8 cellular contexts compared by ENCODE assay signal in genomic region chr2:238320246-238320647, GRCh38. TPM values are rescaled to one million over a fixed set of nuclear protein-coding genes. Genes with fewer than 3 reads are reported as not detected.
DNase-seq lines count a peak whose midpoint lies in the region; ATAC-seq lines count a peak whose summit lies in the region.

TSS of gene TRAF3IP1 (plus strand) at chr2:238320518. CDS start at chr2:238320663, 145 bp downstream.

- POLR2A ChIA-PET in activated CD8-positive, alpha-beta T cell treated with anti-CD3 and anti-CD28 coated beads, Interleukin-2, amount 10 ng/mL, durations not matched to agents 7 days and 5 days (lab: Charles Lee): no interaction called here

- H4K20me1 ChIP-seq in BLaER1: peaks cover 13% of the 10 kb centered on the region; the same call in 1 of the 2 replicates

- H3K4me1 ChIP-seq in BLaER1: peaks cover 16% of the 10 kb centered on the region

- peaks cover 13% of the 10 kb centered on the region for H3K4me1 Mint-ChIP-seq in activated CD8-positive, alpha-beta T cell treated with anti-CD3 and anti-CD28 coated beads, Interleukin-2, amount 10 ng/mL, durations not matched to agents 7 days and 5 days (ENCODE audit: low read depth)

- H3K9me3 Mint-ChIP-seq in activated CD8-positive, alpha-beta T cell treated with anti-CD3 and anti-CD28 coated beads, Interleukin-2, amount 10 ng/mL, durations not matched to agents 7 days and 5 days (ENCODE audit: insufficient read depth): no peaks in the 10 kb centered on the region

- CTCF ChIA-PET in activated CD8-positive, alpha-beta T cell treated with anti-CD3 and anti-CD28 coated beads, Interleukin-2, amount 10 ng/mL, durations not matched to agents 7 days and 5 days (lab: Charles Lee): no interaction called here

- peak within 1 kb of the TSS; percentile 93 for H3K4me2 ChIP-seq in BLaER1

- H3K27me3 Mint-ChIP-seq in activated CD8-positive, alpha-beta T cell treated with anti-CD3 and anti-CD28 coated beads, Interleukin-2, amount 10 ng/mL, durations not matched to agents 7 days and 5 days (ENCODE audit: low read depth): peaks cover 12% of the 10 kb centered on the region

- DNase-seq in NCI-H774 (lab: John Stamatoyannopoulos, UW) (peak; percentile 92), lung microvascular endothelial cell (ENCODE audit: low read depth in 2 of 2) (peak; percentile 93 to 95)
- DNase-seq in activated CD8-positive, alpha-beta T cell treated with anti-CD3 and anti-CD28 coated beads, Interleukin-2, amount 10 ng/mL, durations not matched to agents 7 days and 5 days: peak; percentile 85
- DNase-seq in effector CD4-positive, alpha-beta T cell: peak; percentile 82
- peak; percentile 73 to 87 (median 73) for DNase-seq in stimulated activated CD4-positive, alpha-beta T cell treated with anti-CD3 and anti-CD28 coated beads, TNF-alpha, amount 100 ng/mL, for 24 hours (ENCODE audit: low read depth in 3 of 3)

- peak within 1 kb of the TSS; percentile 92 for H3K4me3 ChIP-seq in BLaER1

- no peaks in the 10 kb centered on the region for H3K27me3 ChIP-seq in BLaER1

- H3K27ac ChIP-seq in BLaER1: 0 out of 2 replicates have a peak within 1 kb of the TSS, but pooled peaks have one; percentile 3

- H3K4me3 Mint-ChIP-seq in activated CD8-positive, alpha-beta T cell treated with anti-CD3 and anti-CD28 coated beads, Interleukin-2, amount 10 ng/mL, durations not matched to agents 7 days and 5 days: peak within 1 kb of the TSS; percentile 71

- H3K27ac Mint-ChIP-seq in activated CD8-positive, alpha-beta T cell treated with anti-CD3 and anti-CD28 coated beads, Interleukin-2, amount 10 ng/mL, durations not matched to agents 7 days and 5 days: no peak within 1 kb of the TSS

- peak within 1 kb of the TSS; percentile 81 for H3K9ac ChIP-seq in BLaER1

- peaks cover 11% of the 10 kb centered on the region for H3K36me3 ChIP-seq in BLaER1

- no peaks in the 10 kb centered on the region for H3K9me3 ChIP-seq in BLaER1

- ATAC-seq in GM19372 (IDR thresholded peaks at IDR 0.05; ENCODE audit: low read depth, unreplicated experiment): peak; percentile 99
- ATAC-seq in HG03521 (IDR thresholded peaks at IDR 0.05; ENCODE audit: unreplicated experiment): peak; percentile 94
- peak; percentile 94 for ATAC-seq in activated CD8-positive, alpha-beta T cell treated with anti-CD3 and anti-CD28 coated beads, Interleukin-2, amount 10 ng/mL, durations not matched to agents 7 days and 5 days

- H3K36me3 Mint-ChIP-seq in activated CD8-positive, alpha-beta T cell treated with anti-CD3 and anti-CD28 coated beads, Interleukin-2, amount 10 ng/mL, durations not matched to agents 7 days and 5 days (ENCODE audit: low read depth): no peaks in the 10 kb centered on the region

RNA-seq across cellular contexts. Expression of gene TRAF3IP1, which starts in this region (rescaled TPM):
- 1 to 10 TPM; 7.1 to 7.5 TPM for total RNA-seq in activated CD8-positive, alpha-beta T cell treated with anti-CD3 and anti-CD28 coated beads, Interleukin-2, amount 10 ng/mL, durations not matched to agents 7 days and 5 days
- 2.6 and 4.6 TPM in 2 replicates for total RNA-seq in lung microvascular endothelial cell

Comparison
In these comparisons a context has a peak if more than half of its experiments do, and no peak if none do; other contexts are left out.
1. Peak in every context shown above with its lines: DNase-seq, ATAC-seq, H3K4me3 ChIP-seq and H3K27ac ChIP-seq.